ENCODE assay signal across 8 cellular contexts in genomic region chr11:12330491-12331231, GRCh38. TPM values are rescaled to one million over a fixed set of nuclear protein-coding genes. Genes with fewer than 3 reads are reported as not detected.
A peak's percentile ranks its signal among the peaks of the same experiment; 100 is the strongest.
DNase-seq lines count a peak whose midpoint lies in the region; ATAC-seq and TF ChIP-seq lines count a peak whose summit lies in the region.

No MANE protein-coding gene starts in this region.

- H3K9me3 ChIP-seq in HUES48 (ENCODE audit: control insufficient read depth, insufficient read depth, low read length) = no peaks in the 10 kb centered on the region

- TF ChIP-seq POLR2A in GM18505 (IDR thresholded peaks at IDR 0.05; ENCODE audit: borderline replicate concordance, extremely low read depth, insufficient read depth, insufficient read length) = no peak

- H3K4me3 Mint-ChIP-seq in progenitor cell of endocrine pancreas (ENCODE audit: low read depth) = no peak overlapping the region

- no peaks in the 10 kb centered on the region for H3K36me3 ChIP-seq in HUES48 (ENCODE audit: control insufficient read depth, insufficient read depth, low read length)
- H3K36me3 ChIP-seq in rectal smooth muscle tissue (ENCODE audit: control insufficient read depth, insufficient read depth, low read length) = no peaks in the 10 kb centered on the region

- H3K9ac ChIP-seq in HUES48 (ENCODE audit: low read depth, low read length) (no peak overlapping the region), rectal smooth muscle tissue (ENCODE audit: low read length) (no peak overlapping the region)

- ATAC-seq in GM18505 (IDR thresholded peaks at IDR 0.05; ENCODE audit: unreplicated experiment) (no peak), HG03139 (IDR thresholded peaks at IDR 0.05; ENCODE audit: unreplicated experiment) (no peak)

- no peak overlapping the region for H3K27ac Mint-ChIP-seq in progenitor cell of endocrine pancreas

- H3K9me3 Mint-ChIP-seq in progenitor cell of endocrine pancreas (ENCODE audit: low read depth) = no peaks in the 10 kb centered on the region

- H3K27me3 ChIP-seq in HUES48 (ENCODE audit: control insufficient read depth, insufficient read depth, low read length) = no peaks in the 10 kb centered on the region
- H3K27me3 ChIP-seq in rectal smooth muscle tissue (ENCODE audit: control insufficient read depth, insufficient read depth, low read length) = no peaks in the 10 kb centered on the region

- H3K4me1 ChIP-seq in HUES48 (ENCODE audit: control insufficient read depth, insufficient read depth, low read length) (peaks cover 17% of the 10 kb centered on the region), rectal smooth muscle tissue (ENCODE audit: control insufficient read depth, insufficient read depth, low read length) (peaks cover 28% of the 10 kb centered on the region)

- TF ChIP-seq CTCF in fibroblast of villous mesenchyme (IDR thresholded peaks at IDR 0.05; ENCODE audit: insufficient read depth, low read depth, low read length) = no peak
- TF ChIP-seq CTCF in progenitor cell of endocrine pancreas (IDR thresholded peaks at IDR 0.05; ENCODE audit: unreplicated experiment) = no peak

- no peaks in the 10 kb centered on the region for H3K36me3 Mint-ChIP-seq in progenitor cell of endocrine pancreas (ENCODE audit: insufficient read depth)

- H3K27me3 Mint-ChIP-seq in progenitor cell of endocrine pancreas = peaks cover 11% of the 10 kb centered on the region

- H3K27ac ChIP-seq in HUES48 (ENCODE audit: low read depth, low read length) = peak overlapping the region; percentile 25
- H3K27ac ChIP-seq in rectal smooth muscle tissue (ENCODE audit: low read depth, low read length) = peak overlapping the region; percentile 92

- H3K4me3 ChIP-seq in HUES48 (ENCODE audit: low read depth, low read length) = no peak overlapping the region
- H3K4me3 ChIP-seq in fibroblast of villous mesenchyme (ENCODE audit: low read depth, low read length) = no peak overlapping the region
- peak overlapping the region; percentile 9 for H3K4me3 ChIP-seq in rectal smooth muscle tissue (ENCODE audit: low read length)

- DNase-seq in NCI-H69 (lab: John Stamatoyannopoulos, UW) = peak; percentile 94
- peak; percentile 6 for DNase-seq in fibroblast of villous mesenchyme (ENCODE audit: low read depth)
- DNase-seq in progenitor cell of endocrine pancreas (ENCODE audit: low spot score, unreplicated experiment) = no peak
- no peak for DNase-seq in GF-D8 (lab: John Stamatoyannopoulos, UW)

- peaks cover 11% of the 10 kb centered on the region for H3K4me1 Mint-ChIP-seq in progenitor cell of endocrine pancreas (ENCODE audit: low read depth)

RNA-seq across cellular contexts. Expression of gene PARVA, which starts 46.7 kb away (rescaled TPM):
- 72.5 and 76.4 TPM in 2 replicates for total RNA-seq in fibroblast of villous mesenchyme
- 49.3 and 50.2 TPM in 2 replicates for total RNA-seq in progenitor cell of endocrine pancreas

Comparison
In these comparisons a context has a peak if more than half of its experiments do, and no peak if none do; other contexts are left out.
1. DNase-seq: peak in NCI-H69 (single experiment) and fibroblast of villous mesenchyme (single experiment); none in progenitor cell of endocrine pancreas (single experiment) and GF-D8 (single experiment).